ENCODE assay signal across 1 cellular context in genomic region chr2:9737053-9737875, GRCh38.
TF ChIP-seq lines count a peak whose summit lies in the region.

No MANE protein-coding gene starts in this region.

TF ChIP-seq in WTC11, 78 proteins besides CTCF, POLR2A, EP300 and RAD21 (continued from another document):
- TF ChIP-seq STAT6 (CRISPR knock-in tag; conservative IDR thresholded peaks at IDR 0.05; ENCODE audit: low read depth) (no peak), ERG (CRISPR knock-in tag; IDR thresholded peaks at IDR 0.05) (no peak), ZNF138 (CRISPR knock-in tag; conservative IDR thresholded peaks at IDR 0.05) (no peak), FOXK1 (CRISPR knock-in tag; IDR thresholded peaks at IDR 0.05) (no peak), MXD4 (CRISPR knock-in tag; IDR thresholded peaks at IDR 0.05; ENCODE audit: borderline replicate concordance) (no peak), PRDM15 (CRISPR knock-in tag; IDR thresholded peaks at IDR 0.05) (no peak)
